Comparison of ENCODE assay signal across 14 cellular contexts in genomic region chr10:133405844-133406527, GRCh38. TPM values are rescaled to one million over a fixed set of nuclear protein-coding genes. Genes with fewer than 3 reads are reported as not detected.
DNase-seq lines count a peak whose midpoint lies in the region; ATAC-seq and TF ChIP-seq lines count a peak whose summit lies in the region.
"Had no signal": no experiment of that assay in that cellular context is flagged by ENCODE, and none has a peak within 500 bp of the region (broad histone marks: within the 10 kb centered on the region; RNA-seq: fewer than 3 reads in every experiment).

No MANE protein-coding gene starts in this region.

- H3K27ac Mint-ChIP-seq in CD4-positive, CD25-positive, alpha-beta regulatory T cell = peak overlapping the region; percentile 42 to 95 (median 80)
- H3K27ac Mint-ChIP-seq: type B pancreatic cell had no signal

- no peaks in the 10 kb centered on the region for H3K27me3 ChIP-seq in CD4-positive, CD25-positive, alpha-beta regulatory T cell (ENCODE audit: control insufficient read depth, insufficient read depth, low read length)
- H3K27me3 ChIP-seq: gastroesophageal sphincter had no signal

- peak in 2 of 3 donors; percentile 13 to 36 for DNase-seq in CD4-positive, CD25-positive, alpha-beta regulatory T cell
- DNase-seq in astrocyte of the cerebellum (ENCODE audit: low read depth) (peak; percentile 12), glomerular visceral epithelial cell (ENCODE audit: extremely low spot score) (no peak), NCI-H1930 (lab: John Stamatoyannopoulos, UW) (no peak), mesenteric fat pad (ENCODE audit: low spot score) (no peak)
- DNase-seq: COR-L47, KG1 had no signal

- no peaks in the 10 kb centered on the region for H3K27me3 Mint-ChIP-seq in CD4-positive, CD25-positive, alpha-beta regulatory T cell
- H3K27me3 Mint-ChIP-seq: type B pancreatic cell had no signal

- H3K27ac ChIP-seq in CD4-positive, CD25-positive, alpha-beta regulatory T cell (ENCODE audit: insufficient read depth, low read length, poor library complexity, severe bottlenecking) = peak overlapping the region; percentile 53
- H3K27ac ChIP-seq: coronary artery, gastroesophageal sphincter had no signal

- peaks cover 55% of the 10 kb centered on the region for H3K36me3 ChIP-seq in CD4-positive, CD25-positive, alpha-beta regulatory T cell (ENCODE audit: control insufficient read depth, insufficient read depth, low read length)

- H3K9me3 Mint-ChIP-seq in CD4-positive, CD25-positive, alpha-beta regulatory T cell = peaks cover 0 to 8% (median 0%) of the 10 kb centered on the region in 7 donors
- H3K9me3 Mint-ChIP-seq: type B pancreatic cell had no signal

- ATAC-seq in CD4-positive, CD25-positive, alpha-beta regulatory T cell (ENCODE audit: low read depth in 2 of 2) = peak in 1 of 2 donors; percentile 46
- peak; percentile 42 for ATAC-seq in GM18907 (IDR thresholded peaks at IDR 0.05; ENCODE audit: unreplicated experiment)
- peak; percentile 45 for ATAC-seq in HG03103 (IDR thresholded peaks at IDR 0.05; ENCODE audit: low read depth, unreplicated experiment)
- no peak for ATAC-seq in HG03135 (IDR thresholded peaks at IDR 0.05; ENCODE audit: unreplicated experiment)
- ATAC-seq: gastroesophageal sphincter had no signal

- H3K4me3 ChIP-seq in CD4-positive, CD25-positive, alpha-beta regulatory T cell (ENCODE audit: low read depth, low read length) = peak overlapping the region; percentile 46
- H3K4me3 ChIP-seq in astrocyte of the cerebellum (ENCODE audit: low read depth, low read length) = no peak overlapping the region
- H3K4me3 ChIP-seq: coronary artery, gastroesophageal sphincter had no signal

- peaks cover 39 to 56% (median 51%) of the 10 kb centered on the region in 4 donors for H3K4me1 Mint-ChIP-seq in CD4-positive, CD25-positive, alpha-beta regulatory T cell

- TF ChIP-seq CTCF in astrocyte of the cerebellum (IDR thresholded peaks at IDR 0.05; ENCODE audit: low read depth, low read length, missing control alignments) = no peak

- H3K4me1 ChIP-seq in CD4-positive, CD25-positive, alpha-beta regulatory T cell (ENCODE audit: control insufficient read depth, insufficient read depth, low read length, poor library complexity, severe bottlenecking) = peaks cover 2% of the 10 kb centered on the region
- H3K4me1 ChIP-seq: gastroesophageal sphincter had no signal

- H3K4me3 Mint-ChIP-seq in CD4-positive, CD25-positive, alpha-beta regulatory T cell = peak overlapping the region; percentile 54 to 74 (median 68)
- H3K4me3 Mint-ChIP-seq: type B pancreatic cell had no signal

- in situ Hi-C loops in astrocyte of the cerebellum (cut with HindIII; ENCODE audit: low sequenced_read_pairs) = no loop called here

- H3K36me3 Mint-ChIP-seq in CD4-positive, CD25-positive, alpha-beta regulatory T cell = peaks cover 62% of the 10 kb centered on the region

- peaks cover 2 to 4% of the 10 kb centered on the region in 2 experiments for H3K9me3 ChIP-seq in CD4-positive, CD25-positive, alpha-beta regulatory T cell (ENCODE audit: control insufficient read depth in 2 of 2, low read length in 2 of 2)

RNA-seq across cellular contexts. Expression of gene MTG1, which starts 12.0 kb away (rescaled TPM):
- total RNA-seq in CD4-positive, CD25-positive, alpha-beta regulatory T cell = 60.8 TPM
- polyA plus RNA-seq in CD4-positive, CD25-positive, alpha-beta regulatory T cell = 10 to 100 TPM; 36.7 to 46.7 (median 37.2) TPM
- total RNA-seq in mesenteric fat pad = 33.3 TPM

RNA-seq across cellular contexts. Expression of gene SPRN, which starts 18.4 kb away (rescaled TPM):
- total RNA-seq in CD4-positive, CD25-positive, alpha-beta regulatory T cell = not detected
- polyA plus RNA-seq in CD4-positive, CD25-positive, alpha-beta regulatory T cell = under 1 TPM; 0.10 to 0.77 (median 0.25) TPM
- total RNA-seq in mesenteric fat pad = not detected
- total RNA-seq: NCI-H460 had no signal

RNA-seq across cellular contexts. Expression of gene PAOX, which starts 26.9 kb away (rescaled TPM):
- total RNA-seq in CD4-positive, CD25-positive, alpha-beta regulatory T cell = 6.7 TPM
- polyA plus RNA-seq in CD4-positive, CD25-positive, alpha-beta regulatory T cell = 10 to 100 TPM; 10.1 to 14.3 (median 11.2) TPM
- total RNA-seq in mesenteric fat pad = 3.6 TPM

RNA-seq across cellular contexts. Expression of gene ECHS1, which starts 32.8 kb away (rescaled TPM):
- 16.9 TPM for total RNA-seq in CD4-positive, CD25-positive, alpha-beta regulatory T cell
- polyA plus RNA-seq in CD4-positive, CD25-positive, alpha-beta regulatory T cell = 10 to 100 TPM; 76.3 to 91.7 (median 88.9) TPM
- total RNA-seq in mesenteric fat pad = 188 TPM

RNA-seq across cellular contexts. Expression of gene SCART1, which starts 47.8 kb away (rescaled TPM):
- 5.6 TPM for total RNA-seq in CD4-positive, CD25-positive, alpha-beta regulatory T cell
- polyA plus RNA-seq in CD4-positive, CD25-positive, alpha-beta regulatory T cell = under 1 TPM in 2 of 4 donors, not detected in 2; 0.03 to 0.29 TPM
- 3.3 TPM for total RNA-seq in mesenteric fat pad

Comparison
In these comparisons a context has a peak if more than half of its experiments do, and no peak if none do; other contexts are left out.
1. DNase-seq: peak in CD4-positive, CD25-positive, alpha-beta regulatory T cell (2 of 3) and astrocyte of the cerebellum (single experiment); none in glomerular visceral epithelial cell (single experiment), NCI-H1930 (0 of 2) and mesenteric fat pad (single experiment).